ENCODE assay signal across 16 cellular contexts in genomic region chr3:186273586-186273985, GRCh38.
A peak's percentile ranks its signal among the peaks of the same experiment; 100 is the strongest.
DNase-seq lines count a peak whose midpoint lies in the region; ATAC-seq and TF ChIP-seq lines count a peak whose summit lies in the region.
"Had no signal": no experiment of that assay in that cellular context is flagged by ENCODE, and none has a peak within 500 bp of the region (broad histone marks: within the 10 kb centered on the region; RNA-seq: fewer than 3 reads in every experiment).

No MANE protein-coding gene starts in this region.

- intact Hi-C loops in heart right ventricle (cut with DNase I) (loop anchor here in 2 of 10 donors (10.0 kb wide), 1 partner anchor 289 kb away; no protein-coding TSS in a partner anchor), right cardiac atrium (cut with DNase I) (loop anchor here in 1 of 4 donors (10.0 kb wide), 1 partner anchor 289 kb away; no protein-coding TSS in a partner anchor)

- H3K36me3 ChIP-seq in gastroesophageal sphincter (peaks cover 0 to 74% of the 10 kb centered on the region in 2 donors), heart right ventricle (peaks cover 0 to 38% (median 4%) of the 10 kb centered on the region in 9 donors)
- H3K36me3 ChIP-seq in effector memory CD4-positive, alpha-beta T cell (ENCODE audit: control insufficient read depth, insufficient read depth, low read length): no peaks in the 10 kb centered on the region
- H3K36me3 ChIP-seq: BLaER1 had no signal

- peaks cover 0 to 4% (median 0%) of the 10 kb centered on the region in 3 donors for H3K4me1 ChIP-seq in gastroesophageal sphincter
- H3K4me1 ChIP-seq in heart right ventricle: peaks cover 0 to 8% (median 0%) of the 10 kb centered on the region in 9 donors
- no peaks in the 10 kb centered on the region for H3K4me1 ChIP-seq in right cardiac atrium (ENCODE audit: control insufficient read depth, insufficient read depth, low read length)
- H3K4me1 ChIP-seq in effector memory CD4-positive, alpha-beta T cell (ENCODE audit: control insufficient read depth, insufficient read depth, low read length, poor library complexity, severe bottlenecking): no peaks in the 10 kb centered on the region
- H3K4me1 ChIP-seq: BLaER1 had no signal

- WGBS in gastroesophageal sphincter (ENCODE audit: low coverage in 1 of 2), 2 donors: 48 to 67% methylated on average over 2 to 4 of the region's 16 CpGs
- WGBS in heart right ventricle, 2 donors: 57 to 60% methylated on average over 15 to 16 of the region's 16 CpGs
- 58% methylated on average over 16 of the region's 16 CpGs for WGBS in right cardiac atrium

- H3K27me3 ChIP-seq in gastroesophageal sphincter (no peaks in the 10 kb centered on the region), heart right ventricle (peaks cover 0 to 1% (median 0%) of the 10 kb centered on the region in 7 donors), right cardiac atrium (ENCODE audit: control insufficient read depth, insufficient read depth) (no peaks in the 10 kb centered on the region)
- no peaks in the 10 kb centered on the region for H3K27me3 ChIP-seq in effector memory CD4-positive, alpha-beta T cell (replicated peaks; ENCODE audit: control insufficient read depth, insufficient read depth, low read length, poor library complexity, severe bottlenecking)
- H3K27me3 ChIP-seq: BLaER1 had no signal

- ATAC-seq in gastroesophageal sphincter (no peak), heart right ventricle (peak; percentile 50 to 88 (median 77)), right cardiac atrium (peak in 1 of 2 donors; percentile 39)

- DNase-seq in activated CD8-positive, alpha-beta memory T cell treated with anti-CD3 and anti-CD28 coated beads for 24 hours: peak; percentile 40
- DNase-seq in activated CD8-positive, alpha-beta memory T cell treated with anti-CD3 and anti-CD28 coated beads, Interleukin-2, amount 50 U/mL, for 4 hours: no peak
- DNase-seq in heart right ventricle: peak; percentile 66 to 67
- DNase-seq in right cardiac atrium: peak; percentile 40 to 80 (median 75)
- DNase-seq in SW480 (ENCODE audit: low spot score): no peak
- DNase-seq in pons (ENCODE audit: low spot score): no peak
- no peak for DNase-seq in effector memory CD4-positive, alpha-beta T cell
- DNase-seq: 8988T; CD4-positive, alpha-beta memory T cell; DMS153; DMS79; GDM1; GOT3; H9 had no signal

- TF ChIP-seq CTCF in gastroesophageal sphincter (IDR thresholded peaks at IDR 0.05) (no peak), heart right ventricle (IDR thresholded peaks at IDR 0.05) (no peak)

- H3K4me3 ChIP-seq in gastroesophageal sphincter (no peak overlapping the region), heart right ventricle (no peak overlapping the region), right cardiac atrium (ENCODE audit: low read length) (no peak overlapping the region)
- H3K4me3 ChIP-seq in effector memory CD4-positive, alpha-beta T cell (ENCODE audit: insufficient read depth, low read depth, low read length, poor library complexity, severe bottlenecking): no peak overlapping the region
- H3K4me3 ChIP-seq: BLaER1 had no signal

- no peak for TF ChIP-seq POLR2A in gastroesophageal sphincter (IDR thresholded peaks at IDR 0.05)

- H3K9me3 ChIP-seq in gastroesophageal sphincter (no peaks in the 10 kb centered on the region), heart right ventricle (no peaks in the 10 kb centered on the region), right cardiac atrium (ENCODE audit: control insufficient read depth, low read length) (no peaks in the 10 kb centered on the region)
- no peaks in the 10 kb centered on the region for H3K9me3 ChIP-seq in effector memory CD4-positive, alpha-beta T cell (ENCODE audit: control insufficient read depth, low read length)
- H3K9me3 ChIP-seq: BLaER1 had no signal

- peak overlapping the region in 3 of 4 donors; percentile 3 to 42 (median 22) for H3K27ac ChIP-seq in gastroesophageal sphincter
- H3K27ac ChIP-seq in heart right ventricle: no peak overlapping the region
- no peak overlapping the region for H3K27ac ChIP-seq in right cardiac atrium (ENCODE audit: low read length)
- H3K27ac ChIP-seq in effector memory CD4-positive, alpha-beta T cell (ENCODE audit: insufficient read depth, low read length, poor library complexity, severe bottlenecking): no peak overlapping the region
- H3K27ac ChIP-seq: BLaER1 had no signal

- TF ChIP-seq EP300 in gastroesophageal sphincter (IDR thresholded peaks at IDR 0.05): no peak

Comparison
In these comparisons a context has a peak if more than half of its experiments do, and no peak if none do; other contexts are left out.
1. DNase-seq: peak in activated CD8-positive, alpha-beta memory T cell treated with anti-CD3 and anti-CD28 coated beads for 24 hours (single experiment), heart right ventricle (2 of 2) and right cardiac atrium (3 of 3); none in activated CD8-positive, alpha-beta memory T cell treated with anti-CD3 and anti-CD28 coated beads, Interleukin-2, amount 50 U/mL, for 4 hours (single experiment), SW480 (single experiment), pons (single experiment) and effector memory CD4-positive, alpha-beta T cell (0 of 3).
2. H3K27ac ChIP-seq: peak in gastroesophageal sphincter (3 of 4); none in heart right ventricle (0 of 10), right cardiac atrium (single experiment) and effector memory CD4-positive, alpha-beta T cell (single experiment).